In the genomic region with DNA sequence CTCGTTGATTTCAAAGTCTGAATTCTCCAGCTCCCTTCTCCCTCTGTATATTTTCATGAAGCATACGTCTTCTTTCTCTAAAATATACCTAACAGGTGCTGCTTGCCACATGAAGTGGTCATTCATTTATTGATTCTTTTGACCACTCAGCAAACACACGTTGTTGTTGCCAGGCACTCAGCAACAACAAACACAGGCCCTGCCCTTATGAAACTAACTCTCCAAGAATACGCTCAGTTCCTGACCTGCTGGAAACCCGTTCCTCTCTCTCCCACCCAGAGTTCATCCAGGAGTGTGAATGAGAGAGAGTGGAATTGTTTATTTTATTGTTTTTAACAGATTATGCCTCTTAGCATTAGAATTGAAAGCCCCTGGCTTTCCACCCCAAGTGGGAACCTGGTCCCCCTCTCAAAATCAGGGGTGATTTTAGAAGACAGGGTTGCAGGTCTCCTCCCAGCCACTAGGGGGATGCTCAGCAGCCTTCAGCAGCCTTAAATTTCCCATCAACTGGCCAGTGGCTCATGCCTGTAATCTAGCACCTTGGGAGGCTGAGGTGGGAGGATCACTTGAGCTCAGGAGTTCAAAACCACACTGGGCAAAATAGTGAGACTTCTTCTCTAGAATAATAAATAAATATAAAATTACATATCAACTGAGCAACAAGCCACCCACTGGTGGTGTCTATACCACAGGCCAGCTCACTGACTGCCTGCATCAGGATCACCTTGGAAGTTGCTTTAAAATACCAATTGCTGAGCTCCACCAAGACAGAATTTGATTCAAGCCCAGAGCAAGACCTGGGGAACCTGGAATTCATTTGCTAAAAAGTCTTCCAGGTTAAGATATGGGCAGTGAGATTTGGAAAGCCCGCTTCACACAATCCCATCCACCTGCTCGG, we compare ENCODE assay signal across 9 cellular contexts.
DNase-seq lines count a peak whose midpoint lies in the region; ATAC-seq and TF ChIP-seq lines count a peak whose summit lies in the region.
"Had no signal": no experiment of that assay in that cellular context is flagged by ENCODE, and none has a peak within 500 bp of the region (broad histone marks: within the 10 kb centered on the region; RNA-seq: fewer than 3 reads in every experiment).

No MANE protein-coding gene starts in this region.

- H3K4me1 Mint-ChIP-seq in activated CD4-positive, alpha-beta T cell treated with anti-CD3 and anti-CD28 coated beads for 36 hours, result no peaks in the 10 kb centered on the region

- H3K9me3 ChIP-seq in Loucy (ENCODE audit: insufficient read depth, low read depth, low read length), result no peaks in the 10 kb centered on the region; the same call in 1 of the 2 replicates
- no peaks in the 10 kb centered on the region for H3K9me3 ChIP-seq in lower lobe of right lung
- H3K9me3 ChIP-seq in aorta (ENCODE audit: control insufficient read depth, low read length), result no peaks in the 10 kb centered on the region
- no peaks in the 10 kb centered on the region for H3K9me3 ChIP-seq in vagina

- no peak overlapping the region for H3K9ac ChIP-seq in Loucy (ENCODE audit: low read depth, low read length, poor library complexity, severe bottlenecking)

- no peaks in the 10 kb centered on the region for H4K20me1 ChIP-seq in Loucy (ENCODE audit: insufficient read depth, low read length, poor library complexity, severe bottlenecking)

- intact Hi-C loops in activated CD4-positive, alpha-beta T cell treated with anti-CD3 and anti-CD28 coated beads for 36 hours (cut with DNase I, micrococcal nuclease), result loop anchor here in 1 of 2 experiments (2.0 kb wide), 1 partner anchor 281 kb away; no protein-coding TSS in a partner anchor
- intact Hi-C loops in lower lobe of right lung (cut with DNase I) (no loop called here), posterior vena cava (cut with DNase I) (no loop called here), aorta (cut with DNase I) (no loop called here), vagina (cut with DNase I) (no loop called here)

- H3K36me3 Mint-ChIP-seq in activated CD4-positive, alpha-beta T cell treated with anti-CD3 and anti-CD28 coated beads for 36 hours (ENCODE audit: low read depth), result no peaks in the 10 kb centered on the region
- H3K36me3 Mint-ChIP-seq: naive thymus-derived CD4-positive, alpha-beta T cell had no signal

- TF ChIP-seq CTCF in Loucy (conservative IDR thresholded peaks at IDR 0.05; ENCODE audit: low read length), result peak; percentile 71
- peak; percentile 79 for TF ChIP-seq CTCF in lower lobe of right lung (IDR thresholded peaks at IDR 0.05)
- peak in 1 of 3 experiments; percentile 19 for TF ChIP-seq CTCF in vagina (IDR thresholded peaks at IDR 0.05)

- TF ChIP-seq POLR2A in vagina (IDR thresholded peaks at IDR 0.05), result no peak

- H3K4me3 ChIP-seq in Loucy (ENCODE audit: low read length, poor library complexity, severe bottlenecking) (no peak overlapping the region), lower lobe of right lung (no peak overlapping the region), aorta (ENCODE audit: low read length in 2 of 2) (no peak overlapping the region), vagina (no peak overlapping the region)

- H3K79me2 ChIP-seq in Loucy (ENCODE audit: insufficient read depth, low read length), result no peaks in the 10 kb centered on the region

- H3K4me3 Mint-ChIP-seq in activated CD4-positive, alpha-beta T cell treated with anti-CD3 and anti-CD28 coated beads for 36 hours, result no peak overlapping the region
- H3K4me3 Mint-ChIP-seq: naive thymus-derived CD4-positive, alpha-beta T cell had no signal

- CTCF ChIA-PET in activated CD4-positive, alpha-beta T cell treated with anti-CD3 and anti-CD28 coated beads for 36 hours (lab: Charles Lee), result interaction anchor here (0.6 to 2.0 kb wide), 12 partner anchors 9 to 1065 kb away, joined by 3 to 8 read pairs (median 4); no protein-coding TSS in a partner anchor

- DNase-seq in activated CD4-positive, alpha-beta T cell treated with anti-CD3 and anti-CD28 coated beads for 36 hours, result peak; percentile 28
- DNase-seq in activated CD4-positive, alpha-beta T cell treated with anti-CD3 and anti-CD28 coated beads, Interleukin-2, amount 50 U/mL, for 1 hour, result no peak
- peak; percentile 8 to 21 for DNase-seq in activated CD4-positive, alpha-beta T cell treated with anti-CD3 and anti-CD28 coated beads, Interleukin-2, amount 50 U/mL, for 48 hours
- DNase-seq in lower lobe of right lung (no peak), posterior vena cava (ENCODE audit: low spot score) (no peak), aorta (no peak), vagina (ENCODE audit: extremely low spot score in 2 of 2) (no peak)

- H3K27me3 ChIP-seq in Loucy (ENCODE audit: insufficient read depth, low read length, poor library complexity, severe bottlenecking), result no peaks in the 10 kb centered on the region
- peaks cover 44% of the 10 kb centered on the region for H3K27me3 ChIP-seq in lower lobe of right lung (ENCODE audit: low read depth)
- no peaks in the 10 kb centered on the region for H3K27me3 ChIP-seq in aorta (ENCODE audit: control insufficient read depth in 1 of 2, insufficient read depth in 2 of 2, low read length in 1 of 2)
- H3K27me3 ChIP-seq in vagina, result no peaks in the 10 kb centered on the region

- ATAC-seq in activated CD4-positive, alpha-beta T cell treated with anti-CD3 and anti-CD28 coated beads for 36 hours, result no peak
- ATAC-seq in lower lobe of right lung (peak; percentile 68), aorta (ENCODE audit: low FRiP score) (no peak)
- ATAC-seq: naive thymus-derived CD4-positive, alpha-beta T cell had no signal

- no peak overlapping the region for H3K4me2 ChIP-seq in Loucy (ENCODE audit: low read depth, low read length, poor library complexity, severe bottlenecking)

- H3F3A ChIP-seq in Loucy (ENCODE audit: low read depth), result no peaks in the 10 kb centered on the region

- 64 to 65% methylated on average over 7 of the region's 7 CpGs for WGBS in aorta, 2 donors

- H3K27ac ChIP-seq in lower lobe of right lung (no peak overlapping the region), aorta (ENCODE audit: low read depth in 1 of 2, low read length in 2 of 2) (no peak overlapping the region), vagina (no peak overlapping the region)

- POLR2A ChIA-PET in activated CD4-positive, alpha-beta T cell treated with anti-CD3 and anti-CD28 coated beads for 36 hours (lab: Charles Lee), result no interaction called here

- H3K36me3 ChIP-seq in Loucy (ENCODE audit: insufficient read depth, low read length) (no peaks in the 10 kb centered on the region), lower lobe of right lung (no peaks in the 10 kb centered on the region), aorta (ENCODE audit: control insufficient read depth in 1 of 2, insufficient read depth in 2 of 2, low read length in 1 of 2) (no peaks in the 10 kb centered on the region), vagina (no peaks in the 10 kb centered on the region)

- no peaks in the 10 kb centered on the region for H3K4me1 ChIP-seq in Loucy (ENCODE audit: insufficient read depth, low read length, poor library complexity, severe bottlenecking)
- no peaks in the 10 kb centered on the region for H3K4me1 ChIP-seq in lower lobe of right lung
- H3K4me1 ChIP-seq in aorta (ENCODE audit: control insufficient read depth in 1 of 2, insufficient read depth in 2 of 2, low read length in 2 of 2), result no peaks in the 10 kb centered on the region
- no peaks in the 10 kb centered on the region for H3K4me1 ChIP-seq in vagina

- no peaks in the 10 kb centered on the region for H3K9me2 ChIP-seq in Loucy (replicated peaks; ENCODE audit: low read depth, low read length)

- H3K27ac Mint-ChIP-seq in activated CD4-positive, alpha-beta T cell treated with anti-CD3 and anti-CD28 coated beads for 36 hours, result no peak overlapping the region
- H3K27ac Mint-ChIP-seq: naive thymus-derived CD4-positive, alpha-beta T cell had no signal

- H3K9me3 Mint-ChIP-seq in activated CD4-positive, alpha-beta T cell treated with anti-CD3 and anti-CD28 coated beads for 36 hours (ENCODE audit: low read depth), result no peaks in the 10 kb centered on the region

- H2AFZ ChIP-seq in Loucy (ENCODE audit: low read length), result no peak overlapping the region

- peaks cover 24% of the 10 kb centered on the region for H3K27me3 Mint-ChIP-seq in activated CD4-positive, alpha-beta T cell treated with anti-CD3 and anti-CD28 coated beads for 36 hours

Comparison
In these comparisons a context has a peak if more than half of its experiments do, and no peak if none do; other contexts are left out.
1. DNase-seq: peak in activated CD4-positive, alpha-beta T cell treated with anti-CD3 and anti-CD28 coated beads for 36 hours (single experiment) and activated CD4-positive, alpha-beta T cell treated with anti-CD3 and anti-CD28 coated beads, Interleukin-2, amount 50 U/mL, for 48 hours (2 of 2); none in activated CD4-positive, alpha-beta T cell treated with anti-CD3 and anti-CD28 coated beads, Interleukin-2, amount 50 U/mL, for 1 hour (single experiment), lower lobe of right lung (single experiment), posterior vena cava (single experiment), aorta (0 of 2) and vagina (0 of 2).
2. ATAC-seq: peak in lower lobe of right lung (2 of 2); none in activated CD4-positive, alpha-beta T cell treated with anti-CD3 and anti-CD28 coated beads for 36 hours (single experiment) and aorta (single experiment).